Comparison of ENCODE assay signal across 23 cellular contexts in the genomic region with DNA sequence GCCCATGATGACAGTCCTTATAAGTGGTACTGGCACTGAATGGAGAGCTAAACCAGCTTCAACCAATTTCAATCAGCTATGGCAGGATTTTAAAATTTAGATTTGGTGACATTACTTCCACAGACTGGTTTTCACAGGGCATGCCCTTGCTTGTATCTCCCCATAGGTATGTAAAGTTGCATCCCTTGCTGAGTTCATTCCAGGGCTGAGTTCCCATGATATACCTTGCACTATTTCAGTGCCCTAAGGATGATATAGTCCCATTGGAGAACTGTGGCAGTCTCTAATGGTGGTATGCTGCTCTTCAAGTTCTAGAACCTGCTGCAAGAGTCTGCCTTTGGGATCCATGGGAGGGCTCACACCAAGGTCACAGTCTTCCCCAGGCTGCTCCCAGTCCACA.
"Had no signal": no experiment of that assay in that cellular context is flagged by ENCODE, and none has a peak within 500 bp of the region (broad histone marks: within the 10 kb centered on the region; RNA-seq: fewer than 3 reads in every experiment).

No MANE protein-coding gene starts in this region.

- H3K36me3 ChIP-seq: esophagus squamous epithelium, gastrocnemius medialis, heart right ventricle, left lung, lower lobe of right lung had no signal

- H3K27ac ChIP-seq: coronary artery, dorsolateral prefrontal cortex, epithelial cell of prostate, gastrocnemius medialis, heart right ventricle, left lung, lower lobe of right lung had no signal

- H3K4me3 ChIP-seq: coronary artery, dorsolateral prefrontal cortex, esophagus squamous epithelium, gastrocnemius medialis, heart right ventricle, left lung, lower lobe of right lung had no signal

- DNase-seq: dermis blood vessel endothelial cell; dorsolateral prefrontal cortex; effector CD4-positive, alpha-beta T cell; effector memory CD4-positive, alpha-beta T cell; erythroblast; esophagus squamous epithelium; foreskin fibroblast; foreskin melanocyte; gastrocnemius medialis; glutamatergic neuron; head of caudate nucleus; heart right ventricle; hippocampal formation; left cardiac atrium; left lung; left ventricle myocardium superior; lower lobe of right lung; mesendoderm; midbrain; naive thymus-derived CD4-positive, alpha-beta T cell; natural killer cell had no signal

- H3K9me3 ChIP-seq: esophagus squamous epithelium, gastrocnemius medialis, heart right ventricle, left lung, lower lobe of right lung had no signal

- H3K27me3 ChIP-seq: esophagus squamous epithelium, gastrocnemius medialis, left lung had no signal

- H3K4me1 ChIP-seq: gastrocnemius medialis, heart right ventricle, left lung, lower lobe of right lung had no signal

- ATAC-seq: gastrocnemius medialis; heart right ventricle; left cardiac atrium; left lung; left ventricle myocardium superior; lower lobe of right lung; naive thymus-derived CD4-positive, alpha-beta T cell; natural killer cell had no signal
